10 cellular contexts compared by ENCODE assay signal in the genomic region with DNA sequence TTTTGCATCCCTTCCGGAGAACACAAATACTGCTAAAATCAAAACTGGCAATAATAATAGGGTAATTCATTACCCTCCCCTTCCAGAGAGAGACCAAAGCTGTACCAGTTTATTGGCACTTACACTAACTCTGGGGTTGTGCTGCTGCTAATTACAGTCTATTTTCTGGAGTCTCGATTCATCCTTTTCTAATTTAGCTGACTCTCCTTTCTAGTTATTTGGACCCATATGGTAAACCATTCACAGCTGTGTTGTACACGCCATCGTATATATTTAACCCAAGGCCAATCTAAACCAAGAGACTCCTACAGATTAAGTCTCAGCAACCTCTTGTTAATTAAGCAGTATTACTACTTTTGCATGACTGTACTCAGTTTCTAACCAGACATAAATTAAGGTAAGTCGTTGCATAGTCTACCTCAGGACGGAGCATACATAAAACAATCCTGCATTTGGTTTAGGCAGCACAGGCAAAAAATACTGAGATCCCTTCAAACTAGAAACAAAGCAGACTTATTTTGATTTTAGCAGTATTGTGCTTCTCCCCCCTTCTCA. TPM values are rescaled to one million over a fixed set of nuclear protein-coding genes. Genes with fewer than 3 reads are reported as not detected.
A peak's percentile ranks its signal among the peaks of the same experiment; 100 is the strongest.
DNase-seq lines count a peak whose midpoint lies in the region; ATAC-seq and TF ChIP-seq lines count a peak whose summit lies in the region.
"Had no signal": no experiment of that assay in that cellular context is flagged by ENCODE, and none has a peak within 500 bp of the region (broad histone marks: within the 10 kb centered on the region; RNA-seq: fewer than 3 reads in every experiment).

No MANE protein-coding gene starts in this region.

- peaks cover 17% of the 10 kb centered on the region for H3K36me3 Mint-ChIP-seq in nephron progenitor cell (ENCODE audit: low read depth)
- H3K36me3 Mint-ChIP-seq in natural killer cell treated with Interleukin-12 subunit alpha and Interleukin-12 subunit beta and Interleukin-15 and Interleukin-18, amount 100 ng/mL, for 72 hours = no peaks in the 10 kb centered on the region

- H3K4me1 Mint-ChIP-seq in nephron progenitor cell = peaks cover 60% of the 10 kb centered on the region
- H3K4me1 Mint-ChIP-seq in natural killer cell treated with Interleukin-12 subunit alpha and Interleukin-12 subunit beta and Interleukin-15 and Interleukin-18, amount 100 ng/mL, for 72 hours (ENCODE audit: low read depth in 2 of 2) = peaks cover 6 to 10% of the 10 kb centered on the region in 2 donors

- no peak for DNase-seq in heart right ventricle
- DNase-seq in right cardiac atrium = no peak
- DNase-seq in breast epithelium (ENCODE audit: low spot score in 2 of 2) = no peak
- no peak for DNase-seq in nephron progenitor cell
- DNase-seq in aorta = no peak
- no peak for DNase-seq in HuH-7.5 (ENCODE audit: low spot score)
- no peak for DNase-seq in natural killer cell treated with Interleukin-12 subunit alpha and Interleukin-12 subunit beta and Interleukin-15 and Interleukin-18, amount 100 ng/mL, for 72 hours (ENCODE audit: low spot score)
- DNase-seq: activated CD8-positive, alpha-beta memory T cell treated with anti-CD3 and anti-CD28 coated beads for 24 hours had no signal

- no peak for TF ChIP-seq POLR2A in breast epithelium (IDR thresholded peaks at IDR 0.05)

- peak overlapping the region; percentile 10 for H3K4me3 Mint-ChIP-seq in nephron progenitor cell
- no peak overlapping the region for H3K4me3 Mint-ChIP-seq in natural killer cell treated with Interleukin-12 subunit alpha and Interleukin-12 subunit beta and Interleukin-15 and Interleukin-18, amount 100 ng/mL, for 72 hours

- H3K36me3 ChIP-seq in heart right ventricle (peaks cover 0 to 100% (median 7%) of the 10 kb centered on the region in 9 donors), breast epithelium (no peaks in the 10 kb centered on the region), aorta (ENCODE audit: control insufficient read depth in 1 of 2, insufficient read depth in 2 of 2, low read length in 1 of 2) (peaks cover 0 to 4% of the 10 kb centered on the region in 2 donors)

- H3K27ac ChIP-seq in heart right ventricle (peak overlapping the region; percentile 25 to 95 (median 80)), right cardiac atrium (ENCODE audit: low read length) (no peak overlapping the region), breast epithelium (peak overlapping the region; percentile 93), aorta (ENCODE audit: low read depth in 1 of 2, low read length in 2 of 2) (peak overlapping the region; percentile 96 to 100)

- TF ChIP-seq CTCF in heart right ventricle (IDR thresholded peaks at IDR 0.05) = no peak
- TF ChIP-seq CTCF in breast epithelium (IDR thresholded peaks at IDR 0.05) = no peak
- no peak for TF ChIP-seq CTCF in nephron progenitor cell (IDR thresholded peaks at IDR 0.05)

- intact Hi-C loops in heart right ventricle (cut with DNase I) (no loop called here), right cardiac atrium (cut with DNase I) (no loop called here), breast epithelium (cut with DNase I; ENCODE audit: low total_unique reads) (no loop called here), aorta (cut with DNase I) (no loop called here)

- ATAC-seq in heart right ventricle (no peak), right cardiac atrium (no peak), aorta (ENCODE audit: low FRiP score) (no peak), HG03095 (IDR thresholded peaks at IDR 0.05; ENCODE audit: unreplicated experiment) (no peak)
- no peak for ATAC-seq in natural killer cell treated with Interleukin-12 subunit alpha and Interleukin-12 subunit beta and Interleukin-15 and Interleukin-18, amount 100 ng/mL, for 72 hours

- WGBS in heart right ventricle, 2 donors = 80 to 81% methylated on average over 6 of the region's 6 CpGs
- WGBS in right cardiac atrium = 80% methylated on average over 6 of the region's 6 CpGs
- whole genome bisulfite sequencing in aorta, 2 donors = 38 to 41% methylated on average over 6 of the region's 6 CpGs

- peak overlapping the region; percentile 98 for H3K27ac Mint-ChIP-seq in nephron progenitor cell
- H3K27ac Mint-ChIP-seq in natural killer cell treated with Interleukin-12 subunit alpha and Interleukin-12 subunit beta and Interleukin-15 and Interleukin-18, amount 100 ng/mL, for 72 hours = no peak overlapping the region

- H3K4me3 ChIP-seq in heart right ventricle (peak overlapping the region in 1 of 10 donors; percentile 5), right cardiac atrium (ENCODE audit: low read length) (no peak overlapping the region), breast epithelium (no peak overlapping the region), aorta (ENCODE audit: low read length in 2 of 2) (no peak overlapping the region)
- H3K4me3 ChIP-seq: testis had no signal

- no peaks in the 10 kb centered on the region for H3K9me3 Mint-ChIP-seq in nephron progenitor cell
- no peaks in the 10 kb centered on the region for H3K9me3 Mint-ChIP-seq in natural killer cell treated with Interleukin-12 subunit alpha and Interleukin-12 subunit beta and Interleukin-15 and Interleukin-18, amount 100 ng/mL, for 72 hours

- H3K9me3 ChIP-seq in heart right ventricle (no peaks in the 10 kb centered on the region), right cardiac atrium (ENCODE audit: control insufficient read depth, low read length) (no peaks in the 10 kb centered on the region), breast epithelium (no peaks in the 10 kb centered on the region), aorta (ENCODE audit: control insufficient read depth, low read length) (no peaks in the 10 kb centered on the region)
- H3K9me3 ChIP-seq: testis had no signal

- H3K27me3 ChIP-seq in heart right ventricle = no peaks in the 10 kb centered on the region
- H3K27me3 ChIP-seq in right cardiac atrium (ENCODE audit: control insufficient read depth, insufficient read depth) = no peaks in the 10 kb centered on the region
- H3K27me3 ChIP-seq in breast epithelium = no peaks in the 10 kb centered on the region
- no peaks in the 10 kb centered on the region for H3K27me3 ChIP-seq in aorta (ENCODE audit: control insufficient read depth in 1 of 2, insufficient read depth in 2 of 2, low read length in 1 of 2)
- H3K27me3 ChIP-seq: testis had no signal

- H3K4me1 ChIP-seq in heart right ventricle (peaks cover 3 to 96% (median 76%) of the 10 kb centered on the region in 9 donors), right cardiac atrium (ENCODE audit: control insufficient read depth, insufficient read depth, low read length) (peaks cover 29% of the 10 kb centered on the region), breast epithelium (peaks cover 16 to 77% of the 10 kb centered on the region in 2 donors), aorta (ENCODE audit: control insufficient read depth in 1 of 2, insufficient read depth in 2 of 2, low read length in 2 of 2) (peaks cover 17 to 28% of the 10 kb centered on the region in 2 donors)

- H3K27me3 Mint-ChIP-seq in nephron progenitor cell (ENCODE audit: low read depth, poor library complexity) = peaks cover 5% of the 10 kb centered on the region
- H3K27me3 Mint-ChIP-seq in natural killer cell treated with Interleukin-12 subunit alpha and Interleukin-12 subunit beta and Interleukin-15 and Interleukin-18, amount 100 ng/mL, for 72 hours = no peaks in the 10 kb centered on the region

RNA-seq across cellular contexts. Expression of gene ANXA2, which starts 22.5 kb away (rescaled TPM):
- total RNA-seq in heart right ventricle (100 to 1,000 TPM in 9 of 10 donors, 10 to 100 TPM in 1; 98.7 to 341 (median 123) TPM), right cardiac atrium (100 to 1,000 TPM; 126 to 293 (median 224) TPM), breast epithelium (1,000 to 10,000 TPM in 1 of 3 donors, 100 to 1,000 TPM in 2; 875 to 1,598 (median 923) TPM), aorta (100 to 1,000 TPM; 699 to 767 TPM)
- polyA plus RNA-seq in heart right ventricle (100 to 1,000 TPM; 166 to 539 TPM), right cardiac atrium (240 TPM), aorta (1,000 to 10,000 TPM in 1 of 2 donors, 100 to 1,000 TPM in 1; 827 to 1,029 TPM)
- 100 to 1,000 TPM in 1 of 2 donors, 10 to 100 TPM in 1; 95.1 to 137 TPM for total RNA-seq in natural killer cell treated with Interleukin-12 subunit alpha and Interleukin-12 subunit beta and Interleukin-15 and Interleukin-18, amount 100 ng/mL, for 72 hours
